8 cellular contexts compared by ENCODE assay signal in the genomic region with DNA sequence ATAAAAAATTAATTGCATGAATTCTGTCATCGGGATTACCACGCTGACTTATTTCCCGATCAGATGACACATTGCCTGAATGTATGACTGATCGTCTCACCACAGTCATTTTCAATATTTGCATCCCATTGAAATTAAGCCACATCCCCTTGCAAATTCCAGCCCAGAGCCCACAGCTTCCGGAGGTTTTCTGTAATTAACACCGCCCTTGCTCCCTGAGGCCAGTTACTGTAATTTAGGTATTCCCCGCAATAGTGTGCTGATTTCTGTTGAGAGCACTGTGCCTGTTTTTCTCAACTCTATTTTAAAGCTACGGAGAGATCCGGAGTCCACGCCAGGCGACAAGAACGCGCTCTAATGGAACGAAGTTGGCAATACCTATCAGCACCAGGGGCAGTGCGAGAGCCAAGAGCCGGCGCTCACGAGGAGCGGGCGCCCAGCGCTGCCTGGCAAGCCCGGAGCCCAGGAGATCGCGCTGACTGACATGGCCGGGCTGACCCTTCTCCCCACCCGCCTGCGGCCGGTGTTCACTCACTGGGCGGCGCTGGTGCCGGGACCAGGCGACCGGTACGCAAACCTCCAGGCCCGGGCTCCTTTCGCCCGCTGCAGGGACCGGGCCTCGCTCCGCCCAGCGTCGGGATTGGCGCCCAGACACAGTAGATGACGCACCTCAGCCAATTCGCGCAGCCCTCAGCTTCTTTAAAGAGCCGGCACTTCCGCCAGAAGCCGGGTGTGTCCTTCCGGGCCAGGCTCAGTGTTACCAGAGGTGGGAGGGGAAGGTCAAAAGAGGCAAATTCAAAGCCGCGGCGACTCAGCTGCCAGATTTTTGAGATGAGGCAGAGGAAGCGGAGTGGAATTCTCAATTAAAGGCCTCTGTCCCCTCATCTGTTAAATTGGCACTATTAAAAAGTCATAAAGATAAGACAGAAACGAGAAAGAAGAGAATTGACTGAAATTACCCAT. TPM values are rescaled to one million over a fixed set of nuclear protein-coding genes. Genes with fewer than 3 reads are reported as not detected.
DNase-seq lines count a peak whose midpoint lies in the region; ATAC-seq and TF ChIP-seq lines count a peak whose summit lies in the region.

A gene with protein sequence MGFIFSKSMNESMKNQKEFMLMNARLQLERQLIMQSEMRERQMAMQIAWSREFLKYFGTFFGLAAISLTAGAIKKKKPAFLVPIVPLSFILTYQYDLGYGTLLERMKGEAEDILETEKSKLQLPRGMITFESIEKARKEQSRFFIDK (minus strand): TSS at position 672 of the 963 bp plus-strand sequence. CDS start 5,948 bp downstream, outside the sequence.

- H3K27me3 ChIP-seq in left ventricle myocardium inferior (ENCODE audit: low read depth): no peaks in the 10 kb centered on the region

- intact Hi-C loops in left ventricle myocardium inferior (cut with micrococcal nuclease): no loop called here

- peak within 1 kb of the TSS; percentile 90 for H3K4me3 Mint-ChIP-seq in progenitor cell of endocrine pancreas (ENCODE audit: low read depth)

- H3K9me3 Mint-ChIP-seq in progenitor cell of endocrine pancreas (ENCODE audit: low read depth): peaks cover 6% of the 10 kb centered on the region

- ATAC-seq in HG02885 (IDR thresholded peaks at IDR 0.05; ENCODE audit: poor library complexity, unreplicated experiment): peak; percentile 85

- peak within 1 kb of the TSS; percentile 96 for H3K27ac ChIP-seq in angular gyrus (ENCODE audit: low read depth, low read length)
- H3K27ac ChIP-seq in left ventricle myocardium inferior (replicated peaks): peak within 1 kb of the TSS; percentile 96

- H3K4me1 Mint-ChIP-seq in progenitor cell of endocrine pancreas (ENCODE audit: low read depth): peaks cover 10% of the 10 kb centered on the region

- DNase-seq in NCI-H1694 treated with DMSO at 0.1 percent for 48 hours (lab: John Stamatoyannopoulos, UW) (peak; percentile 88), T-helper 2 cell (peak; percentile 74 to 97 (median 85)), left ventricle myocardium inferior (peak; percentile 96), progenitor cell of endocrine pancreas (ENCODE audit: low spot score, unreplicated experiment) (peak; percentile 78), ureter (ENCODE audit: low spot score) (peak; percentile 96)

- peak; percentile 96 for TF ChIP-seq POLR2A in GM15510 (IDR thresholded peaks at IDR 0.05; ENCODE audit: borderline replicate concordance, extremely low read depth, insufficient read length)

- TF ChIP-seq CTCF in left ventricle myocardium inferior (IDR thresholded peaks at IDR 0.05; ENCODE audit: borderline replicate concordance): peak; percentile 43
- peak; percentile 33 for TF ChIP-seq CTCF in progenitor cell of endocrine pancreas (IDR thresholded peaks at IDR 0.05; ENCODE audit: unreplicated experiment)

- H3K4me3 ChIP-seq in left ventricle myocardium inferior: peak within 1 kb of the TSS; percentile 75

- H3K27ac Mint-ChIP-seq in progenitor cell of endocrine pancreas: peak within 1 kb of the TSS; percentile 95

- H3K36me3 ChIP-seq in left ventricle myocardium inferior: peaks cover 13% of the 10 kb centered on the region

- H3K9me3 ChIP-seq in left ventricle myocardium inferior (replicated peaks): no peaks in the 10 kb centered on the region

- peaks cover 20% of the 10 kb centered on the region for H3K36me3 Mint-ChIP-seq in progenitor cell of endocrine pancreas (ENCODE audit: insufficient read depth)

- H3K27me3 Mint-ChIP-seq in progenitor cell of endocrine pancreas: no peaks in the 10 kb centered on the region

- H3K4me1 ChIP-seq in left ventricle myocardium inferior: peaks cover 36% of the 10 kb centered on the region

RNA-seq across cellular contexts. Expression of the gene that starts here (rescaled TPM):
- total RNA-seq in left ventricle myocardium inferior (34.3 TPM), progenitor cell of endocrine pancreas (16.8 and 18.9 TPM in 2 replicates), ureter (23.5 TPM)

Comparison
In these comparisons a context has a peak if more than half of its experiments do, and no peak if none do; other contexts are left out.
1. Peak in every context shown above with its lines: DNase-seq, ATAC-seq, H3K4me3 ChIP-seq and H3K27ac ChIP-seq.